32 cellular contexts compared by ENCODE assay signal in genomic region chr2:212532585-212532984, GRCh38. TPM values are rescaled to one million over a fixed set of nuclear protein-coding genes. Genes with fewer than 3 reads are reported as not detected.
DNase-seq lines count a peak whose midpoint lies in the region; ATAC-seq and TF ChIP-seq lines count a peak whose summit lies in the region.
"Had no signal": no experiment of that assay in that cellular context is flagged by ENCODE, and none has a peak within 500 bp of the region (broad histone marks: within the 10 kb centered on the region; RNA-seq: fewer than 3 reads in every experiment).

No MANE protein-coding gene starts in this region.

- no peaks in the 10 kb centered on the region for H3K9me3 ChIP-seq in BE2C
- H3K9me3 ChIP-seq in HCT116 (ENCODE audit: control insufficient read depth in 1 of 2, insufficient read depth in 1 of 2, low read depth in 1 of 2, low read length in 2 of 2) = no peaks in the 10 kb centered on the region
- no peaks in the 10 kb centered on the region for H3K9me3 ChIP-seq in ascending aorta
- H3K9me3 ChIP-seq in neural cell (ENCODE audit: low read length) = no peaks in the 10 kb centered on the region
- H3K9me3 ChIP-seq: A549, esophagus muscularis mucosa, sigmoid colon had no signal

- TF ChIP-seq RAD21 in HCT116 (IDR thresholded peaks at IDR 0.05; ENCODE audit: low read depth) (peak; percentile 7; the same call in 1 of the 2 replicates), neural cell (conservative IDR thresholded peaks at IDR 0.05) (peak; percentile 57)

- H3K27me3 ChIP-seq in BE2C (peaks cover 13% of the 10 kb centered on the region), HCT116 (ENCODE audit: insufficient read depth, low read length) (no peaks in the 10 kb centered on the region), ascending aorta (no peaks in the 10 kb centered on the region), neural cell (ENCODE audit: insufficient read depth, low read depth, low read length) (peaks cover 41% of the 10 kb centered on the region)

- CTCF ChIA-PET in HCT116 (lab: Charles Lee) = interaction anchor here (0.6 to 0.8 kb wide), 2 partner anchors 57 to 1783 kb away, joined by 3 read pairs; no protein-coding TSS in a partner anchor

- H4K20me1 ChIP-seq in HCT116 (ENCODE audit: insufficient read depth) (no peaks in the 10 kb centered on the region), neural cell (ENCODE audit: insufficient read depth) (no peaks in the 10 kb centered on the region)

- H2AFZ ChIP-seq in HCT116 (ENCODE audit: low read depth, low read length, poor library complexity, severe bottlenecking) = no peak overlapping the region
- H2AFZ ChIP-seq in neural cell (ENCODE audit: low read depth, low read length) = no peak overlapping the region
- H2AFZ ChIP-seq: GM23248, hepatocyte had no signal

- H3K9ac ChIP-seq in HCT116 (ENCODE audit: low read length) (no peak overlapping the region), neural cell (ENCODE audit: low read length) (no peak overlapping the region)
- H3K9ac ChIP-seq: GM23248 had no signal

- peak; percentile 11 for DNase-seq in BE2C
- DNase-seq in HCT116 (ENCODE audit: low read depth, low spot score) = no peak
- DNase-seq in ascending aorta (ENCODE audit: low spot score in 2 of 2) = no peak
- DNase-seq in SKM-1 treated with dmso at 0.1 percent for 144 hours (lab: John Stamatoyannopoulos, UW; ENCODE audit: unreplicated experiment) = no peak
- DNase-seq in NCI-H2196 (lab: John Stamatoyannopoulos, UW; ENCODE audit: unreplicated experiment) = no peak
- DNase-seq in stimulated activated CD4-positive, alpha-beta T cell treated with anti-CD3 and anti-CD28 coated beads, Interleukin-4, amount 100 ng/mL, for 4 hours = no peak
- no peak for DNase-seq in NCI-H1930 (lab: John Stamatoyannopoulos, UW)
- DNase-seq: activated CD4-positive, alpha-beta T cell treated with anti-CD3 and anti-CD28 coated beads for 36 hours; activated naive CD8-positive, alpha-beta T cell treated with anti-CD3 and anti-CD28 coated beads for 36 hours; activated T-cell treated with anti-CD3 and anti-CD28 coated beads for 4 hours; aorta; caudate nucleus; CD8-positive, alpha-beta memory T cell; DMS79; foreskin melanocyte; GM23248; left cardiac atrium; mammary epithelial cell; NCI-H1105 treated with DMSO at 0.1 percent for 48 hours; NCI-H2081 treated with DMSO at 0.1 percent for 48 hours; NCI-H345; NCI-H748 treated with DMSO at 0.1 percent for 48 hours; posterior cingulate gyrus; sigmoid colon; stimulated activated naive CD4-positive, alpha-beta T cell; T-helper 2 cell had no signal

- H3K4me3 ChIP-seq in BE2C (ENCODE audit: low read depth, low read length) (no peak overlapping the region), HCT116 (replicated peaks in 1 of 2; ENCODE audit: low read depth in 1 of 2, low read length in 2 of 2) (no peak overlapping the region), ascending aorta (peak overlapping the region; percentile 20 to 29), neural cell (ENCODE audit: low read length) (no peak overlapping the region)
- H3K4me3 ChIP-seq: A549, esophagus muscularis mucosa, GM23248, hepatocyte, sigmoid colon had no signal

- RAD21 ChIA-PET in HCT116 (lab: Charles Lee; ENCODE audit: low non-redundant PET in 1 of 2, low total read pairs in 2 of 2, uncharacterized antibody in 2 of 2, unreplicated experiment in 2 of 2) = no interaction called here

- no peaks in the 10 kb centered on the region for H3F3A ChIP-seq in neural cell (ENCODE audit: insufficient read depth, low read length, poor library complexity, severe bottlenecking)

- POLR2A ChIA-PET in HCT116 (lab: Charles Lee) = no interaction called here

- H3K4me2 ChIP-seq in HCT116 (ENCODE audit: low read length) (no peak overlapping the region), neural cell (ENCODE audit: low read length) (no peak overlapping the region)
- H3K4me2 ChIP-seq: A549, hepatocyte had no signal

- peak; percentile 59 for TF ChIP-seq CTCF in BE2C (IDR thresholded peaks at IDR 0.05; ENCODE audit: low read depth, low read length)
- TF ChIP-seq CTCF in HCT116 (IDR thresholded peaks at IDR 0.05 in 2 of 3, conservative IDR thresholded peaks at IDR 0.05 in 1 of 3; ENCODE audit: borderline replicate concordance in 1 of 3, insufficient read depth in 1 of 3, low read depth in 2 of 3, low read length in 2 of 3) = peak in 2 of 3 experiments; percentile 18 to 44; a peak in 3 of 6 replicates
- TF ChIP-seq CTCF in ascending aorta (IDR thresholded peaks at IDR 0.05) = no peak
- TF ChIP-seq CTCF in neural cell (IDR thresholded peaks at IDR 0.05; ENCODE audit: poor library complexity, severe bottlenecking) = peak; percentile 56

- no peak for ATAC-seq in HCT116
- ATAC-seq: A549; activated CD4-positive, alpha-beta T cell treated with anti-CD3 and anti-CD28 coated beads for 36 hours; left cardiac atrium had no signal

- H3K36me3 ChIP-seq in BE2C (no peaks in the 10 kb centered on the region), HCT116 (ENCODE audit: control insufficient read depth in 1 of 2, insufficient read depth in 2 of 2, low read length in 2 of 2) (no peaks in the 10 kb centered on the region), ascending aorta (no peaks in the 10 kb centered on the region), neural cell (ENCODE audit: insufficient read depth, low read length) (no peaks in the 10 kb centered on the region)
- H3K36me3 ChIP-seq: esophagus muscularis mucosa, sigmoid colon had no signal

- no peaks in the 10 kb centered on the region for H3K9me2 ChIP-seq in HCT116 (ENCODE audit: insufficient read depth)
- H3K9me2 ChIP-seq in neural cell (ENCODE audit: insufficient read depth, low read length) = no peaks in the 10 kb centered on the region

- TF ChIP-seq EP300 in neural cell (conservative IDR thresholded peaks at IDR 0.05; ENCODE audit: poor library complexity, severe bottlenecking) = no peak

- TF ChIP-seq POLR2A in HCT116 (IDR thresholded peaks at IDR 0.05; ENCODE audit: borderline replicate concordance, extremely low read depth, insufficient read depth, insufficient read length) = no peak

- H3K4me1 ChIP-seq in BE2C (peaks cover 6% of the 10 kb centered on the region), HCT116 (ENCODE audit: control insufficient read depth in 1 of 2, insufficient read depth in 2 of 2, low read length in 2 of 2) (no peaks in the 10 kb centered on the region), ascending aorta (peaks cover 0 to 6% of the 10 kb centered on the region in 2 donors)

- no peak overlapping the region for H3K27ac ChIP-seq in HCT116 (ENCODE audit: low read depth, low read length)
- H3K27ac ChIP-seq in ascending aorta = no peak overlapping the region
- H3K27ac ChIP-seq in neural cell (ENCODE audit: low read length) = no peak overlapping the region
- H3K27ac ChIP-seq: A549, esophagus muscularis mucosa, GM23248, hepatocyte, sigmoid colon had no signal

- no TSS peak for BruUV-seq in HCT116 (replicated peaks; lab: Mats Ljungman, UMichigan)

- H3K79me2 ChIP-seq in HCT116 (ENCODE audit: insufficient read depth, low read length) (no peaks in the 10 kb centered on the region), neural cell (replicated peaks; ENCODE audit: insufficient read depth, low read length) (no peaks in the 10 kb centered on the region)
- H3K79me2 ChIP-seq: hepatocyte had no signal

- intact Hi-C loops in HCT116 (cut with micrococcal nuclease) = no loop called here
- intact Hi-C loops in ascending aorta (cut with DNase I) = no loop called here

TF ChIP-seq in HCT116, 20 proteins besides CTCF, POLR2A, EP300 and RAD21:
- TF ChIP-seq FOSL1 (IDR thresholded peaks at IDR 0.05; ENCODE audit: low read depth) = no peak
- no peak for TF ChIP-seq EZH2phosphoT487 (IDR thresholded peaks at IDR 0.05; ENCODE audit: borderline replicate concordance)

TF ChIP-seq in neural cell, 6 proteins besides CTCF, POLR2A, EP300 and RAD21:
- TF ChIP-seq SMC3 (conservative IDR thresholded peaks at IDR 0.05; ENCODE audit: poor library complexity) = peak; percentile 61
- TF ChIP-seq, protein P1, sequence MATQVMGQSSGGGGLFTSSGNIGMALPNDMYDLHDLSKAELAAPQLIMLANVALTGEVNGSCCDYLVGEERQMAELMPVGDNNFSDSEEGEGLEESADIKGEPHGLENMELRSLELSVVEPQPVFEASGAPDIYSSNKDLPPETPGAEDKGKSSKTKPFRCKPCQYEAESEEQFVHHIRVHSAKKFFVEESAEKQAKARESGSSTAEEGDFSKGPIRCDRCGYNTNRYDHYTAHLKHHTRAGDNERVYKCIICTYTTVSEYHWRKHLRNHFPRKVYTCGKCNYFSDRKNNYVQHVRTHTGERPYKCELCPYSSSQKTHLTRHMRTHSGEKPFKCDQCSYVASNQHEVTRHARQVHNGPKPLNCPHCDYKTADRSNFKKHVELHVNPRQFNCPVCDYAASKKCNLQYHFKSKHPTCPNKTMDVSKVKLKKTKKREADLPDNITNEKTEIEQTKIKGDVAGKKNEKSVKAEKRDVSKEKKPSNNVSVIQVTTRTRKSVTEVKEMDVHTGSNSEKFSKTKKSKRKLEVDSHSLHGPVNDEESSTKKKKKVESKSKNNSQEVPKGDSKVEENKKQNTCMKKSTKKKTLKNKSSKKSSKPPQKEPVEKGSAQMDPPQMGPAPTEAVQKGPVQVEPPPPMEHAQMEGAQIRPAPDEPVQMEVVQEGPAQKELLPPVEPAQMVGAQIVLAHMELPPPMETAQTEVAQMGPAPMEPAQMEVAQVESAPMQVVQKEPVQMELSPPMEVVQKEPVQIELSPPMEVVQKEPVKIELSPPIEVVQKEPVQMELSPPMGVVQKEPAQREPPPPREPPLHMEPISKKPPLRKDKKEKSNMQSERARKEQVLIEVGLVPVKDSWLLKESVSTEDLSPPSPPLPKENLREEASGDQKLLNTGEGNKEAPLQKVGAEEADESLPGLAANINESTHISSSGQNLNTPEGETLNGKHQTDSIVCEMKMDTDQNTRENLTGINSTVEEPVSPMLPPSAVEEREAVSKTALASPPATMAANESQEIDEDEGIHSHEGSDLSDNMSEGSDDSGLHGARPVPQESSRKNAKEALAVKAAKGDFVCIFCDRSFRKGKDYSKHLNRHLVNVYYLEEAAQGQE (IDR thresholded peaks at IDR 0.05; ENCODE audit: borderline replicate concordance) = no peak
TF ChIP-seq in neural cell: peak in this region for 1.

RNA-seq across cellular contexts. Expression of gene ERBB4, which starts 6.0 kb away (rescaled TPM):
- polyA plus RNA-seq in BE2C (2012; ENCODE audit: insufficient read depth, insufficient read length, low read depth) = 0.71 TPM
- 0.10 TPM for total RNA-seq in HCT116 (2021; ENCODE audit: unreplicated experiment)
- under 0.01 TPM in 1 of 2 replicates, not detected in the other for polyA plus RNA-seq in HCT116 (2012)
- total RNA-seq in ascending aorta = 1.7 TPM
- polyA plus RNA-seq in neural cell = 0.69 and 0.88 TPM in 2 replicates
- polyA minus RNA-seq in neural cell = 2.9 and 3.7 TPM in 2 replicates
- total RNA-seq: activated CD4-positive, alpha-beta T cell treated with anti-CD3 and anti-CD28 coated beads for 36 hours; activated naive CD8-positive, alpha-beta T cell treated with anti-CD3 and anti-CD28 coated beads for 36 hours; CD8-positive, alpha-beta memory T cell; GM23248; M059J; mammary epithelial cell had no signal
- polyA plus RNA-seq: A549; CD8-positive, alpha-beta memory T cell; GM23248; IgD-negative memory B cell; mammary epithelial cell had no signal

Comparison
In these comparisons a context has a peak if more than half of its experiments do, and no peak if none do; other contexts are left out.
1. H3K4me3 ChIP-seq: peak in ascending aorta (2 of 2); none in BE2C (single experiment), HCT116 (0 of 2) and neural cell (single experiment).
2. CTCF ChIP-seq: peak in BE2C (single experiment), HCT116 (2 of 3) and neural cell (single experiment); none in ascending aorta (0 of 3).